In genomic region chr3:187963677-187964385, GRCh38 we compare ENCODE assay signal across 12 cellular contexts.
DNase-seq lines count a peak whose midpoint lies in the region; ATAC-seq, FAIRE-seq and TF ChIP-seq lines count a peak whose summit lies in the region.
"Had no signal": no experiment of that assay in that cellular context is flagged by ENCODE, and none has a peak within 500 bp of the region (broad histone marks: within the 10 kb centered on the region; RNA-seq: fewer than 3 reads in every experiment).

No MANE protein-coding gene starts in this region.

- TF ChIP-seq CTCF in A549 (IDR thresholded peaks at IDR 0.05) (no peak), HL-60 (IDR thresholded peaks at IDR 0.05; ENCODE audit: insufficient read depth, low read length) (no peak), GM13977 (IDR thresholded peaks at IDR 0.05; ENCODE audit: extremely low read depth, insufficient read depth, missing control alignments) (no peak), uterus (IDR thresholded peaks at IDR 0.05) (no peak)

- 56% methylated on average over 3 of the region's 3 CpGs for WGBS in A549 (ENCODE audit: missing lambda C conversion rate)

- ATAC-seq in A549 (peak in 1 of 2 experiments; percentile 51; a peak in 3 of 6 replicates), left lobe of liver (peak; percentile 70), HG03442 (IDR thresholded peaks at IDR 0.05; ENCODE audit: unreplicated experiment) (no peak), HG02642 (IDR thresholded peaks at IDR 0.05; ENCODE audit: poor library complexity, unreplicated experiment) (no peak)

- no peak for DNase-seq in A549 (ENCODE audit: low read depth in 1 of 2, low spot score in 1 of 2)
- DNase-seq in HL-60 (ENCODE audit: low read depth in 1 of 2, low spot score in 1 of 2) = peak; percentile 67 to 80
- no peak for DNase-seq in activated T-helper 1 cell treated with anti-CD3 and anti-CD28 coated beads, Interleukin-12 subunit alpha, Interleukin-12 subunit beta, Interleukin-2, Interleukin-4 antibody, amounts not matched to agents 30 ng/mL and 10 ng/mL and 1 ng/mL, durations not matched to agents 14 hours and 24 hours and 36 hours (ENCODE audit: low spot score)
- no peak for DNase-seq in left lobe of liver (ENCODE audit: low spot score)
- DNase-seq in GM13977 (ENCODE audit: low spot score) = no peak
- no peak for DNase-seq in uterus
- DNase-seq: activated T-cell treated with anti-CD3 and anti-CD28 coated beads for 4 hours; CD4-positive, alpha-beta memory T cell; NCI-H526; stimulated activated CD4-positive, alpha-beta T cell treated with anti-CD3 and anti-CD28 coated beads, Interleukin-4, amount 100 ng/mL, for 1 hour had no signal

- no peaks in the 10 kb centered on the region for H3K36me3 Mint-ChIP-seq in activated T-helper 1 cell treated with anti-CD3 and anti-CD28 coated beads, Interleukin-12 subunit alpha, Interleukin-12 subunit beta, Interleukin-2, Interleukin-4 antibody, amounts not matched to agents 30 ng/mL and 10 ng/mL and 1 ng/mL, durations not matched to agents 14 hours and 24 hours and 36 hours (ENCODE audit: low read depth)
- H3K36me3 Mint-ChIP-seq: CD4-positive, alpha-beta memory T cell had no signal

- intact Hi-C loops in activated T-helper 1 cell treated with anti-CD3 and anti-CD28 coated beads, Interleukin-12 subunit alpha, Interleukin-12 subunit beta, Interleukin-2, Interleukin-4 antibody, amounts not matched to agents 30 ng/mL and 10 ng/mL and 1 ng/mL, durations not matched to agents 14 hours and 24 hours and 36 hours (cut with micrococcal nuclease) = loop anchor here (1.0 to 2.0 kb wide), 2 partner anchors 12 to 35 kb away; no protein-coding TSS in a partner anchor
- intact Hi-C loops in uterus (cut with DNase I; ENCODE audit: low total_unique reads) = no loop called here

- peaks cover 35% of the 10 kb centered on the region for H3K4me1 ChIP-seq in A549
- H3K4me1 ChIP-seq in uterus = no peaks in the 10 kb centered on the region

- H3K4me3 ChIP-seq in A549 (no peak overlapping the region), HL-60 (replicated peaks; ENCODE audit: insufficient read depth, low read length) (no peak overlapping the region), uterus (no peak overlapping the region)

- no peak for TF ChIP-seq RAD21 in A549 (conservative IDR thresholded peaks at IDR 0.05 in 1 of 2, IDR thresholded peaks at IDR 0.05 in 1 of 2)

- peak overlapping the region; percentile 4 to 62; a peak in 4 of 6 replicates for H3K27ac ChIP-seq in A549
- H3K27ac ChIP-seq in HL-60 (replicated peaks) = peak overlapping the region; percentile 56
- H3K27ac ChIP-seq in uterus = no peak overlapping the region

- peaks cover 15% of the 10 kb centered on the region for H3K4me1 Mint-ChIP-seq in activated T-helper 1 cell treated with anti-CD3 and anti-CD28 coated beads, Interleukin-12 subunit alpha, Interleukin-12 subunit beta, Interleukin-2, Interleukin-4 antibody, amounts not matched to agents 30 ng/mL and 10 ng/mL and 1 ng/mL, durations not matched to agents 14 hours and 24 hours and 36 hours (ENCODE audit: low read depth)

- peak overlapping the region; percentile 37 for H3K27ac Mint-ChIP-seq in activated T-helper 1 cell treated with anti-CD3 and anti-CD28 coated beads, Interleukin-12 subunit alpha, Interleukin-12 subunit beta, Interleukin-2, Interleukin-4 antibody, amounts not matched to agents 30 ng/mL and 10 ng/mL and 1 ng/mL, durations not matched to agents 14 hours and 24 hours and 36 hours
- H3K27ac Mint-ChIP-seq: CD4-positive, alpha-beta memory T cell had no signal

- no peak for TF ChIP-seq EP300 in A549 (IDR thresholded peaks at IDR 0.05)

- TF ChIP-seq POLR2A in A549 (IDR thresholded peaks at IDR 0.05; ENCODE audit: low read length) (no peak), uterus (IDR thresholded peaks at IDR 0.05) (no peak)

- CTCF ChIA-PET in A549 (lab: Yijun Ruan, JAX) = interaction anchor here (2.0 kb wide), 1 partner anchor 18 kb away, joined by 4 read pairs; no protein-coding TSS in a partner anchor

- no peak overlapping the region for H3K4me2 ChIP-seq in A549

- no peak overlapping the region for H3K4me3 Mint-ChIP-seq in activated T-helper 1 cell treated with anti-CD3 and anti-CD28 coated beads, Interleukin-12 subunit alpha, Interleukin-12 subunit beta, Interleukin-2, Interleukin-4 antibody, amounts not matched to agents 30 ng/mL and 10 ng/mL and 1 ng/mL, durations not matched to agents 14 hours and 24 hours and 36 hours
- H3K4me3 Mint-ChIP-seq: CD4-positive, alpha-beta memory T cell had no signal

- POLR2A ChIA-PET in A549 (lab: Yijun Ruan, JAX) = no interaction called here

- H3K27me3 ChIP-seq in HL-60 (ENCODE audit: insufficient read depth, poor library complexity, severe bottlenecking) (no peaks in the 10 kb centered on the region), uterus (no peaks in the 10 kb centered on the region)

- peaks cover 18% of the 10 kb centered on the region for H3K27me3 Mint-ChIP-seq in activated T-helper 1 cell treated with anti-CD3 and anti-CD28 coated beads, Interleukin-12 subunit alpha, Interleukin-12 subunit beta, Interleukin-2, Interleukin-4 antibody, amounts not matched to agents 30 ng/mL and 10 ng/mL and 1 ng/mL, durations not matched to agents 14 hours and 24 hours and 36 hours (ENCODE audit: insufficient read depth)

- in situ Hi-C loops in GM13977 (cut with MboI; ENCODE audit: low pct_unique_long_range_greater_than_20kb, low sequenced_read_pairs, unreplicated experiment) = no loop called here

- no peaks in the 10 kb centered on the region for H3K36me3 ChIP-seq in uterus

- no peaks in the 10 kb centered on the region for H3K9me3 ChIP-seq in A549
- no peaks in the 10 kb centered on the region for H3K9me3 ChIP-seq in uterus

- FAIRE-seq in A549 (lab: Jason Lieb, UNC) = no peak

- H3K9me3 Mint-ChIP-seq in activated T-helper 1 cell treated with anti-CD3 and anti-CD28 coated beads, Interleukin-12 subunit alpha, Interleukin-12 subunit beta, Interleukin-2, Interleukin-4 antibody, amounts not matched to agents 30 ng/mL and 10 ng/mL and 1 ng/mL, durations not matched to agents 14 hours and 24 hours and 36 hours = no peaks in the 10 kb centered on the region
- H3K9me3 Mint-ChIP-seq: CD4-positive, alpha-beta memory T cell had no signal

TF ChIP-seq in A549, 52 proteins besides CTCF, POLR2A, EP300 and RAD21:
- TF ChIP-seq FOXS1 (CRISPR knock-in tag; IDR thresholded peaks at IDR 0.05) (no peak), HES2 (IDR thresholded peaks at IDR 0.05) (no peak), ESRRA (IDR thresholded peaks at IDR 0.05; ENCODE audit: borderline replicate concordance, low read length) (no peak), HOXA7 (CRISPR knock-in tag; IDR thresholded peaks at IDR 0.05) (no peak), RARB (CRISPR knock-in tag; IDR thresholded peaks at IDR 0.05) (no peak), BHLHE40 (IDR thresholded peaks at IDR 0.05; ENCODE audit: low read depth, low read length) (no peak), EHMT2 (IDR thresholded peaks at IDR 0.05; ENCODE audit: low read depth) (no peak), NR3C1 (IDR thresholded peaks at IDR 0.05) (no peak), HOXB13 (CRISPR knock-in tag; IDR thresholded peaks at IDR 0.05; ENCODE audit: low read depth) (no peak), CEBPB (IDR thresholded peaks at IDR 0.05) (no peak), TP53 (CRISPR knock-in tag; IDR thresholded peaks at IDR 0.05) (no peak), MYC (IDR thresholded peaks at IDR 0.05; ENCODE audit: borderline replicate concordance, low read length) (no peak), GATA3 (IDR thresholded peaks at IDR 0.05; ENCODE audit: borderline replicate concordance) (no peak), MAFK (IDR thresholded peaks at IDR 0.05; ENCODE audit: partially characterized antibody) (no peak), RCOR1 (IDR thresholded peaks at IDR 0.05; ENCODE audit: low read depth, low read length) (no peak)

Comparison
In these comparisons a context has a peak if more than half of its experiments do, and no peak if none do; other contexts are left out.
1. DNase-seq: peak in HL-60 (2 of 2); none in A549 (0 of 2), activated T-helper 1 cell treated with anti-CD3 and anti-CD28 coated beads, Interleukin-12 subunit alpha, Interleukin-12 subunit beta, Interleukin-2, Interleukin-4 antibody, amounts not matched to agents 30 ng/mL and 10 ng/mL and 1 ng/mL, durations not matched to agents 14 hours and 24 hours and 36 hours (single experiment), left lobe of liver (single experiment), GM13977 (single experiment) and uterus (0 of 2).
2. H3K27ac ChIP-seq: peak in A549 (2 of 2) and HL-60 (single experiment); none in uterus (0 of 2).